ENCODE assay signal across 1 cellular context in the genomic region with DNA sequence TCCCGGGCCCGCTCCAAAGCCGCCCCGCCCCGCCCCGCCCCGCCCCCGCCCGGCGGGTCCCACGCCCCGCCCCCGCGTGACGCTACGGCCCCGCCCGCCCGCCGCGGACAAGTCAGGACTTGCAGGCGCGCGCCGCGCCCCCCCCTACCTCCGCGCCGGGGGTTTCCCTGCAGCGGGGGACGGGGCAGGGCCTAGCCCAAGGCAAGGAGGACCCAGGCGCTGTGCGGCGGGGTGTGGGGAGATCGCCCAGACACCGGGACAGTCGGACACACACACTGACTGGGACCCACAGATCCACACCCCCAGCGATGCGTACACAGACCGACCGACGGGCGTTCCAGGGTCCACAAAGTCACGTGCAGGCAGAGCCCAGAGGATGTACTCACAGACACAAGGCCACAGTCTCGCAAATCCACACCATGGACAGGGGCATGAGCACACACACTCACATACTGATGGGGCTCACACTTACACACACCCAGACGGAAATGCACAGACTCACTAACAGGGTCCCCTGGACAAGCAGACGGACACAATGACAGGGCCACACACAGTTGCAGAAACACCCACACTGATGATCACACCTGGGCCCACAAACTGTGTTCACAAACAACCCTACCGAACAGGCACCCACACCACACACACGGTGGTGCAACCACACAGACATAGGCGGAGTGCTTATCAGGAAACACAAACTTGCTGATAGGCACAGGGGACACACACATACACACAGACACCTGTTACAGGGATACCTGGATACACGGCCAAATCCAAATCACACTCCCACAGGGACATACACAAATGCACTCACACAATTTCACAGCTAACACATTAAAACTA.
TF ChIP-seq lines count a peak whose summit lies in the region.

No MANE protein-coding gene starts in this region.

TF ChIP-seq in HepG2, 621 proteins besides CTCF, POLR2A, EP300 and RAD21 (continued from another document):
- peak; percentile 89; the same call in 1 of the 2 replicates for TF ChIP-seq ZNF160 (CRISPR knock-in tag; IDR thresholded peaks at IDR 0.05)
- TF ChIP-seq ZMYM3 (CRISPR knock-in tag; IDR thresholded peaks at IDR 0.05): peak; percentile 73; the same call in 1 of the 2 replicates
- TF ChIP-seq, protein P1, sequence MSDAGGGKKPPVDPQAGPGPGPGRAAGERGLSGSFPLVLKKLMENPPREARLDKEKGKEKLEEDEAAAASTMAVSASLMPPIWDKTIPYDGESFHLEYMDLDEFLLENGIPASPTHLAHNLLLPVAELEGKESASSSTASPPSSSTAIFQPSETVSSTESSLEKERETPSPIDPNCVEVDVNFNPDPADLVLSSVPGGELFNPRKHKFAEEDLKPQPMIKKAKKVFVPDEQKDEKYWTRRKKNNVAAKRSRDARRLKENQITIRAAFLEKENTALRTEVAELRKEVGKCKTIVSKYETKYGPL (CRISPR knock-in tag; IDR thresholded peaks at IDR 0.05): no peak
- TF ChIP-seq RARG (CRISPR knock-in tag; IDR thresholded peaks at IDR 0.05; ENCODE audit: low read depth): no peak
- peak; percentile 99 for TF ChIP-seq HIVEP1 (CRISPR knock-in tag; IDR thresholded peaks at IDR 0.05)
- no peak for TF ChIP-seq ZFP41 (CRISPR knock-in tag; IDR thresholded peaks at IDR 0.05; ENCODE audit: borderline replicate concordance)
- no peak for TF ChIP-seq ZNF296 (CRISPR knock-in tag; conservative IDR thresholded peaks at IDR 0.05)
- TF ChIP-seq, protein P2, sequence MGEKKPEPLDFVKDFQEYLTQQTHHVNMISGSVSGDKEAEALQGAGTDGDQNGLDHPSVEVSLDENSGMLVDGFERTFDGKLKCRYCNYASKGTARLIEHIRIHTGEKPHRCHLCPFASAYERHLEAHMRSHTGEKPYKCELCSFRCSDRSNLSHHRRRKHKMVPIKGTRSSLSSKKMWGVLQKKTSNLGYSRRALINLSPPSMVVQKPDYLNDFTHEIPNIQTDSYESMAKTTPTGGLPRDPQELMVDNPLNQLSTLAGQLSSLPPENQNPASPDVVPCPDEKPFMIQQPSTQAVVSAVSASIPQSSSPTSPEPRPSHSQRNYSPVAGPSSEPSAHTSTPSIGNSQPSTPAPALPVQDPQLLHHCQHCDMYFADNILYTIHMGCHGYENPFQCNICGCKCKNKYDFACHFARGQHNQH (CRISPR knock-in tag; IDR thresholded peaks at IDR 0.05): no peak
- TF ChIP-seq RCOR2 (CRISPR knock-in tag; IDR thresholded peaks at IDR 0.05): no peak; the same call in 1 of the 2 replicates
- peak; percentile 88 for TF ChIP-seq RBFOX2 (IDR thresholded peaks at IDR 0.05; ENCODE audit: low read depth, low read length)
- TF ChIP-seq, protein P3, sequence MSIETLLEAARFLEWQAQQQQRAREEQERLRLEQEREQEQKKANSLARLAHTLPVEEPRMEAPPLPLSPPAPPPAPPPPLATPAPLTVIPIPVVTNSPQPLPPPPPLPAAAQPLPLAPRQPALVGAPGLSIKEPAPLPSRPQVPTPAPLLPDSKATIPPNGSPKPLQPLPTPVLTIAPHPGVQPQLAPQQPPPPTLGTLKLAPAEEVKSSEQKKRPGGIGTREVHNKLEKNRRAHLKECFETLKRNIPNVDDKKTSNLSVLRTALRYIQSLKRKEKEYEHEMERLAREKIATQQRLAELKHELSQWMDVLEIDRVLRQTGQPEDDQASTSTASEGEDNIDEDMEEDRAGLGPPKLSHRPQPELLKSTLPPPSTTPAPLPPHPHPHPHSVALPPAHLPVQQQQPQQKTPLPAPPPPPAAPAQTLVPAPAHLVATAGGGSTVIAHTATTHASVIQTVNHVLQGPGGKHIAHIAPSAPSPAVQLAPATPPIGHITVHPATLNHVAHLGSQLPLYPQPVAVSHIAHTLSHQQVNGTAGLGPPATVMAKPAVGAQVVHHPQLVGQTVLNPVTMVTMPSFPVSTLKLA (IDR thresholded peaks at IDR 0.05): peak; percentile 76
- TF ChIP-seq ZNF430 (CRISPR knock-in tag; IDR thresholded peaks at IDR 0.05): no peak; the same call in 1 of the 2 replicates
- no peak; the same call in 1 of the 2 replicates for TF ChIP-seq KLF11 (CRISPR knock-in tag; IDR thresholded peaks at IDR 0.05)
- no peak; the same call in none of the 2 replicates for TF ChIP-seq KDM2A (CRISPR knock-in tag; IDR thresholded peaks at IDR 0.05; ENCODE audit: borderline replicate concordance, low read depth)
- TF ChIP-seq, protein P4, sequence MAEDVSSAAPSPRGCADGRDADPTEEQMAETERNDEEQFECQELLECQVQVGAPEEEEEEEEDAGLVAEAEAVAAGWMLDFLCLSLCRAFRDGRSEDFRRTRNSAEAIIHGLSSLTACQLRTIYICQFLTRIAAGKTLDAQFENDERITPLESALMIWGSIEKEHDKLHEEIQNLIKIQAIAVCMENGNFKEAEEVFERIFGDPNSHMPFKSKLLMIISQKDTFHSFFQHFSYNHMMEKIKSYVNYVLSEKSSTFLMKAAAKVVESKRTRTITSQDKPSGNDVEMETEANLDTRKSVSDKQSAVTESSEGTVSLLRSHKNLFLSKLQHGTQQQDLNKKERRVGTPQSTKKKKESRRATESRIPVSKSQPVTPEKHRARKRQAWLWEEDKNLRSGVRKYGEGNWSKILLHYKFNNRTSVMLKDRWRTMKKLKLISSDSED (CRISPR knock-in tag; IDR thresholded peaks at IDR 0.05): 0 out of 2 replicates have a peak, but pooled peaks have one; percentile 66
- TF ChIP-seq, protein P5, sequence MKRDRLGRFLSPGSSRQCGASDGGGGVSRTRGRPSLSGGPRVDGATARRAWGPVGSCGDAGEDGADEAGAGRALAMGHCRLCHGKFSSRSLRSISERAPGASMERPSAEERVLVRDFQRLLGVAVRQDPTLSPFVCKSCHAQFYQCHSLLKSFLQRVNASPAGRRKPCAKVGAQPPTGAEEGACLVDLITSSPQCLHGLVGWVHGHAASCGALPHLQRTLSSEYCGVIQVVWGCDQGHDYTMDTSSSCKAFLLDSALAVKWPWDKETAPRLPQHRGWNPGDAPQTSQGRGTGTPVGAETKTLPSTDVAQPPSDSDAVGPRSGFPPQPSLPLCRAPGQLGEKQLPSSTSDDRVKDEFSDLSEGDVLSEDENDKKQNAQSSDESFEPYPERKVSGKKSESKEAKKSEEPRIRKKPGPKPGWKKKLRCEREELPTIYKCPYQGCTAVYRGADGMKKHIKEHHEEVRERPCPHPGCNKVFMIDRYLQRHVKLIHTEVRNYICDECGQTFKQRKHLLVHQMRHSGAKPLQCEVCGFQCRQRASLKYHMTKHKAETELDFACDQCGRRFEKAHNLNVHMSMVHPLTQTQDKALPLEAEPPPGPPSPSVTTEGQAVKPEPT (CRISPR knock-in tag; IDR thresholded peaks at IDR 0.05; ENCODE audit: low read depth): peak; percentile 23; the same call in 1 of the 2 replicates
- no peak for TF ChIP-seq HCFC1 (IDR thresholded peaks at IDR 0.05; ENCODE audit: low read depth, low read length)
- TF ChIP-seq YY1 (IDR thresholded peaks at IDR 0.05; ENCODE audit: insufficient read depth, insufficient replicate concordance, low read depth, low read length): no peak
- TF ChIP-seq ZNF225 (CRISPR knock-in tag; IDR thresholded peaks at IDR 0.05): no peak
- TF ChIP-seq, protein P6, sequence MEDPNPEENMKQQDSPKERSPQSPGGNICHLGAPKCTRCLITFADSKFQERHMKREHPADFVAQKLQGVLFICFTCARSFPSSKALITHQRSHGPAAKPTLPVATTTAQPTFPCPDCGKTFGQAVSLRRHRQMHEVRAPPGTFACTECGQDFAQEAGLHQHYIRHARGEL (CRISPR knock-in tag; IDR thresholded peaks at IDR 0.05): peak; percentile 45; the same call in 1 of the 2 replicates
- 0 out of 2 replicates have a peak, but pooled peaks have one; percentile 36 for TF ChIP-seq FOXJ3 (CRISPR knock-in tag; IDR thresholded peaks at IDR 0.05; ENCODE audit: borderline replicate concordance)
- 0 out of 2 replicates have a peak, but pooled peaks have one; percentile 49 for TF ChIP-seq ZNF367 (CRISPR knock-in tag; IDR thresholded peaks at IDR 0.05; ENCODE audit: borderline replicate concordance)
- TF ChIP-seq FOXA1 (IDR thresholded peaks at IDR 0.05): no peak
- peak; percentile 60; the same call in 1 of the 2 replicates for TF ChIP-seq FOXA1 (CRISPR knock-in tag; IDR thresholded peaks at IDR 0.05)
- 0 out of 2 replicates have a peak, but pooled peaks have one; percentile 60 for TF ChIP-seq MEIS1 (CRISPR knock-in tag; IDR thresholded peaks at IDR 0.05; ENCODE audit: borderline replicate concordance)
- TF ChIP-seq, protein P7, sequence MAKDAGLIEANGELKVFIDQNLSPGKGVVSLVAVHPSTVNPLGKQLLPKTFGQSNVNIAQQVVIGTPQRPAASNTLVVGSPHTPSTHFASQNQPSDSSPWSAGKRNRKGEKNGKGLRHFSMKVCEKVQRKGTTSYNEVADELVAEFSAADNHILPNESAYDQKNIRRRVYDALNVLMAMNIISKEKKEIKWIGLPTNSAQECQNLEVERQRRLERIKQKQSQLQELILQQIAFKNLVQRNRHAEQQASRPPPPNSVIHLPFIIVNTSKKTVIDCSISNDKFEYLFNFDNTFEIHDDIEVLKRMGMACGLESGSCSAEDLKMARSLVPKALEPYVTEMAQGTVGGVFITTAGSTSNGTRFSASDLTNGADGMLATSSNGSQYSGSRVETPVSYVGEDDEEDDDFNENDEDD (CRISPR knock-in tag; IDR thresholded peaks at IDR 0.05; ENCODE audit: borderline replicate concordance): peak; percentile 54; the same call in 1 of the 2 replicates
- TF ChIP-seq, protein P8, sequence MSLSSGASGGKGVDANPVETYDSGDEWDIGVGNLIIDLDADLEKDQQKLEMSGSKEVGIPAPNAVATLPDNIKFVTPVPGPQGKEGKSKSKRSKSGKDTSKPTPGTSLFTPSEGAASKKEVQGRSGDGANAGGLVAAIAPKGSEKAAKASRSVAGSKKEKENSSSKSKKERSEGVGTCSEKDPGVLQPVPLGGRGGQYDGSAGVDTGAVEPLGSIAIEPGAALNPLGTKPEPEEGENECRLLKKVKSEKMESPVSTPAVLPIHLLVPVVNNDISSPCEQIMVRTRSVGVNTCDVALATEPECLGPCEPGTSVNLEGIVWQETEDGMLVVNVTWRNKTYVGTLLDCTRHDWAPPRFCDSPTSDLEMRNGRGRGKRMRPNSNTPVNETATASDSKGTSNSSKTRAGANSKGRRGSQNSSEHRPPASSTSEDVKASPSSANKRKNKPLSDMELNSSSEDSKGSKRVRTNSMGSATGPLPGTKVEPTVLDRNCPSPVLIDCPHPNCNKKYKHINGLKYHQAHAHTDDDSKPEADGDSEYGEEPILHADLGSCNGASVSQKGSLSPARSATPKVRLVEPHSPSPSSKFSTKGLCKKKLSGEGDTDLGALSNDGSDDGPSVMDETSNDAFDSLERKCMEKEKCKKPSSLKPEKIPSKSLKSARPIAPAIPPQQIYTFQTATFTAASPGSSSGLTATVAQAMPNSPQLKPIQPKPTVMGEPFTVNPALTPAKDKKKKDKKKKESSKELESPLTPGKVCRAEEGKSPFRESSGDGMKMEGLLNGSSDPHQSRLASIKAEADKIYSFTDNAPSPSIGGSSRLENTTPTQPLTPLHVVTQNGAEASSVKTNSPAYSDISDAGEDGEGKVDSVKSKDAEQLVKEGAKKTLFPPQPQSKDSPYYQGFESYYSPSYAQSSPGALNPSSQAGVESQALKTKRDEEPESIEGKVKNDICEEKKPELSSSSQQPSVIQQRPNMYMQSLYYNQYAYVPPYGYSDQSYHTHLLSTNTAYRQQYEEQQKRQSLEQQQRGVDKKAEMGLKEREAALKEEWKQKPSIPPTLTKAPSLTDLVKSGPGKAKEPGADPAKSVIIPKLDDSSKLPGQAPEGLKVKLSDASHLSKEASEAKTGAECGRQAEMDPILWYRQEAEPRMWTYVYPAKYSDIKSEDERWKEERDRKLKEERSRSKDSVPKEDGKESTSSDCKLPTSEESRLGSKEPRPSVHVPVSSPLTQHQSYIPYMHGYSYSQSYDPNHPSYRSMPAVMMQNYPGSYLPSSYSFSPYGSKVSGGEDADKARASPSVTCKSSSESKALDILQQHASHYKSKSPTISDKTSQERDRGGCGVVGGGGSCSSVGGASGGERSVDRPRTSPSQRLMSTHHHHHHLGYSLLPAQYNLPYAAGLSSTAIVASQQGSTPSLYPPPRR (CRISPR knock-in tag; IDR thresholded peaks at IDR 0.05; ENCODE audit: borderline replicate concordance): peak; percentile 65; the same call in 1 of the 2 replicates
- TF ChIP-seq MIER2 (CRISPR knock-in tag; IDR thresholded peaks at IDR 0.05): peak; percentile 89; the same call in 1 of the 2 replicates
- TF ChIP-seq, protein P9, sequence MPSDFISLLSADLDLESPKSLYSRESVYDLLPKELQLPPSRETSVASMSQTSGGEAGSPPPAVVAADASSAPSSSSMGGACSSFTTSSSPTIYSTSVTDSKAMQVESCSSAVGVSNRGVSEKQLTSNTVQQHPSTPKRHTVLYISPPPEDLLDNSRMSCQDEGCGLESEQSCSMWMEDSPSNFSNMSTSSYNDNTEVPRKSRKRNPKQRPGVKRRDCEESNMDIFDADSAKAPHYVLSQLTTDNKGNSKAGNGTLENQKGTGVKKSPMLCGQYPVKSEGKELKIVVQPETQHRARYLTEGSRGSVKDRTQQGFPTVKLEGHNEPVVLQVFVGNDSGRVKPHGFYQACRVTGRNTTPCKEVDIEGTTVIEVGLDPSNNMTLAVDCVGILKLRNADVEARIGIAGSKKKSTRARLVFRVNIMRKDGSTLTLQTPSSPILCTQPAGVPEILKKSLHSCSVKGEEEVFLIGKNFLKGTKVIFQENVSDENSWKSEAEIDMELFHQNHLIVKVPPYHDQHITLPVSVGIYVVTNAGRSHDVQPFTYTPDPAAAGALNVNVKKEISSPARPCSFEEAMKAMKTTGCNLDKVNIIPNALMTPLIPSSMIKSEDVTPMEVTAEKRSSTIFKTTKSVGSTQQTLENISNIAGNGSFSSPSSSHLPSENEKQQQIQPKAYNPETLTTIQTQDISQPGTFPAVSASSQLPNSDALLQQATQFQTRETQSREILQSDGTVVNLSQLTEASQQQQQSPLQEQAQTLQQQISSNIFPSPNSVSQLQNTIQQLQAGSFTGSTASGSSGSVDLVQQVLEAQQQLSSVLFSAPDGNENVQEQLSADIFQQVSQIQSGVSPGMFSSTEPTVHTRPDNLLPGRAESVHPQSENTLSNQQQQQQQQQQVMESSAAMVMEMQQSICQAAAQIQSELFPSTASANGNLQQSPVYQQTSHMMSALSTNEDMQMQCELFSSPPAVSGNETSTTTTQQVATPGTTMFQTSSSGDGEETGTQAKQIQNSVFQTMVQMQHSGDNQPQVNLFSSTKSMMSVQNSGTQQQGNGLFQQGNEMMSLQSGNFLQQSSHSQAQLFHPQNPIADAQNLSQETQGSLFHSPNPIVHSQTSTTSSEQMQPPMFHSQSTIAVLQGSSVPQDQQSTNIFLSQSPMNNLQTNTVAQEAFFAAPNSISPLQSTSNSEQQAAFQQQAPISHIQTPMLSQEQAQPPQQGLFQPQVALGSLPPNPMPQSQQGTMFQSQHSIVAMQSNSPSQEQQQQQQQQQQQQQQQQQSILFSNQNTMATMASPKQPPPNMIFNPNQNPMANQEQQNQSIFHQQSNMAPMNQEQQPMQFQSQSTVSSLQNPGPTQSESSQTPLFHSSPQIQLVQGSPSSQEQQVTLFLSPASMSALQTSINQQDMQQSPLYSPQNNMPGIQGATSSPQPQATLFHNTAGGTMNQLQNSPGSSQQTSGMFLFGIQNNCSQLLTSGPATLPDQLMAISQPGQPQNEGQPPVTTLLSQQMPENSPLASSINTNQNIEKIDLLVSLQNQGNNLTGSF (CRISPR knock-in tag; IDR thresholded peaks at IDR 0.05): 0 out of 2 replicates have a peak, but pooled peaks have one; percentile 61
